Comparison of ENCODE assay signal across 8 cellular contexts in the genomic region with DNA sequence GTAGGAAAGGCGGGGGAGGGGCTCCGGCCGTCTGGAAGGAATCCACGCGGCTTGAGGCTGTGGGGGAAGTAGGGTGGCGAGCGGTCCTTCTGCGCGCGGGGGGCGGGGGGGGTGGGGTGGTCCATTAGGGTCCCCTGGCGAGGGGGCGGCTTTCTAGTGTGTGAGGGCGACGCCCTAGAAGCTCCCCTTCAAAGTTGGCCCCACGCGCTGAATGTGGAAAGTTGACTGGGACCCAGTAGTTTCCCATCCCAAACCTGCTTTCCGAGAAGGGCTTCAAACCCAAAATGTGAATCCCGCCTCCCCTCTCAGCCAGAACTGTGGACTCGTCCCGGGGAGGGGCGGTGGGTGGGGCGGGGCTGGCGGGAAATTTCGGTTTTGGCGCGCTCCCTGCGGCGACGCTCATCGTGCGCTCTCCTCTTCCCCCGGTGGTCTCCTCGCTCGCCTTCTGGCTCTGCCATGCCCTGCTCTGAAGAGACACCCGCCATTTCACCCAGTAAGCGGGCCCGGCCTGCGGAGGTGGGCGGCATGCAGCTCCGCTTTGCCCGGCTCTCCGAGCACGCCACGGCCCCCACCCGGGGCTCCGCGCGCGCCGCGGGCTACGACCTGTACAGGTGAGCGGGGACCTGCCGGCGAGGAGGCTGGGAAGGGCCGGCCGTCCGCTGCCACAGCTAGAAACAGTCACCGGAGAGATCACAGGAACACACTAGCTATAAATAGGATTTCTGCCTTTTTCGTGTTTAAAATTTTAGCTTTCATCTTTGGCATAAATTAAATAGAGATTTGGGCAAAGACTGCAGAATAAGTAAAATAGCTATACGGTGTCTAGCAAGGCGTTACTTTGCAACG. TPM values are rescaled to one million over a fixed set of nuclear protein-coding genes. Genes with fewer than 3 reads are reported as not detected.
A peak's percentile ranks its signal among the peaks of the same experiment; 100 is the strongest.
DNase-seq lines count a peak whose midpoint lies in the region; ATAC-seq and TF ChIP-seq lines count a peak whose summit lies in the region.

No MANE protein-coding gene starts in this region.

- ATAC-seq in GM19468 (IDR thresholded peaks at IDR 0.05; ENCODE audit: extremely low read depth, unreplicated experiment) = peak; percentile 21
- peak; percentile 69 for ATAC-seq in activated T-helper 17 cell treated with anti-CD3 and anti-CD28 coated beads, Interleukin-2, amount 50 U/mL, for 72 hours (replicated peaks)

- H3K4me1 Mint-ChIP-seq in Calu3 (ENCODE audit: low read depth, unreplicated experiment) (peaks cover 13% of the 10 kb centered on the region), neural crest cell (peaks cover 42% of the 10 kb centered on the region)
- H3K4me1 Mint-ChIP-seq in activated T-helper 17 cell treated with anti-CD3 and anti-CD28 coated beads, Interleukin-2, amount 50 U/mL, for 72 hours = peaks cover 21% of the 10 kb centered on the region

- peak overlapping the region; percentile 92 for H3K4me3 Mint-ChIP-seq in Calu3 (ENCODE audit: low read depth, unreplicated experiment)
- peak overlapping the region; percentile 97 for H3K4me3 Mint-ChIP-seq in activated T-helper 17 cell treated with anti-CD3 and anti-CD28 coated beads, Interleukin-2, amount 50 U/mL, for 72 hours
- peak overlapping the region; percentile 100 for H3K4me3 Mint-ChIP-seq in neural crest cell

- no peak for TF ChIP-seq CTCF in Calu3 (IDR thresholded peaks at IDR 0.05; ENCODE audit: unreplicated experiment)
- TF ChIP-seq CTCF in fibroblast of pulmonary artery (IDR thresholded peaks at IDR 0.05; ENCODE audit: low read length, missing control alignments) = no peak
- no peak for TF ChIP-seq CTCF in neural crest cell (conservative IDR thresholded peaks at IDR 0.05)

- H3K9me3 Mint-ChIP-seq in Calu3 (ENCODE audit: low read depth, unreplicated experiment) (no peaks in the 10 kb centered on the region), neural crest cell (no peaks in the 10 kb centered on the region)
- no peaks in the 10 kb centered on the region for H3K9me3 Mint-ChIP-seq in activated T-helper 17 cell treated with anti-CD3 and anti-CD28 coated beads, Interleukin-2, amount 50 U/mL, for 72 hours

- H3K36me3 Mint-ChIP-seq in Calu3 (ENCODE audit: insufficient read depth, unreplicated experiment) (peaks cover 31% of the 10 kb centered on the region), neural crest cell (ENCODE audit: low read depth) (peaks cover 5% of the 10 kb centered on the region)
- peaks cover 52% of the 10 kb centered on the region for H3K36me3 Mint-ChIP-seq in activated T-helper 17 cell treated with anti-CD3 and anti-CD28 coated beads, Interleukin-2, amount 50 U/mL, for 72 hours (ENCODE audit: low read depth)

- DNase-seq in Calu3 (peak; percentile 63), HPDE6-E6E7 (ENCODE audit: extremely low spot score) (peak; percentile 25), fibroblast of pulmonary artery (ENCODE audit: low read depth) (peak; percentile 65), neural crest cell (ENCODE audit: low read depth, low spot score) (peak; percentile 60), stromal cell of bone marrow (ENCODE audit: low read depth) (peak; percentile 40)

- peak overlapping the region; percentile 74 for H3K4me3 ChIP-seq in fibroblast of pulmonary artery (replicated peaks; ENCODE audit: low read depth, low read length)

- BruUV-seq in Calu3 (replicated peaks; lab: Mats Ljungman, UMichigan) = no TSS peak

- intact Hi-C loops in Calu3 (cut with micrococcal nuclease; ENCODE audit: unreplicated experiment) = no loop called here

- no peaks in the 10 kb centered on the region for H3K27me3 Mint-ChIP-seq in Calu3 (ENCODE audit: unreplicated experiment)
- no peaks in the 10 kb centered on the region for H3K27me3 Mint-ChIP-seq in activated T-helper 17 cell treated with anti-CD3 and anti-CD28 coated beads, Interleukin-2, amount 50 U/mL, for 72 hours
- H3K27me3 Mint-ChIP-seq in neural crest cell (ENCODE audit: low read depth) = no peaks in the 10 kb centered on the region

- H3K27ac Mint-ChIP-seq in Calu3 (ENCODE audit: unreplicated experiment) (peak overlapping the region; percentile 72), neural crest cell (ENCODE audit: unreplicated experiment) (peak overlapping the region; percentile 99)
- H3K27ac Mint-ChIP-seq in activated T-helper 17 cell treated with anti-CD3 and anti-CD28 coated beads, Interleukin-2, amount 50 U/mL, for 72 hours = peak overlapping the region; percentile 94

- CTCF ChIA-PET in Calu3 (lab: Charles Lee) = interaction anchor here (0.6 to 0.7 kb wide), 2 partner anchors 21 to 1292 kb away, joined by 4 read pairs; no protein-coding TSS in a partner anchor

TF ChIP-seq in PFSK-1, 5 proteins besides CTCF, POLR2A, EP300 and RAD21:
- TF ChIP-seq FOXP2 (optimal IDR thresholded peaks at IDR 0.05; ENCODE audit: borderline replicate concordance, extremely low read depth, extremely low read length, insufficient read depth) = peak; percentile 36
- peak; percentile 80; the same call in 1 of the 2 replicates for TF ChIP-seq SIN3A (IDR thresholded peaks at IDR 0.05; ENCODE audit: borderline replicate concordance, insufficient read depth, low read length)
- TF ChIP-seq TAF1 (IDR thresholded peaks at IDR 0.05; ENCODE audit: borderline replicate concordance, insufficient read depth, low read length) = no peak
- TF ChIP-seq POLR2AphosphoS5 (IDR thresholded peaks at IDR 0.05; ENCODE audit: low read depth, low read length) = no peak; the same call in 1 of the 2 replicates
- TF ChIP-seq, protein P1, sequence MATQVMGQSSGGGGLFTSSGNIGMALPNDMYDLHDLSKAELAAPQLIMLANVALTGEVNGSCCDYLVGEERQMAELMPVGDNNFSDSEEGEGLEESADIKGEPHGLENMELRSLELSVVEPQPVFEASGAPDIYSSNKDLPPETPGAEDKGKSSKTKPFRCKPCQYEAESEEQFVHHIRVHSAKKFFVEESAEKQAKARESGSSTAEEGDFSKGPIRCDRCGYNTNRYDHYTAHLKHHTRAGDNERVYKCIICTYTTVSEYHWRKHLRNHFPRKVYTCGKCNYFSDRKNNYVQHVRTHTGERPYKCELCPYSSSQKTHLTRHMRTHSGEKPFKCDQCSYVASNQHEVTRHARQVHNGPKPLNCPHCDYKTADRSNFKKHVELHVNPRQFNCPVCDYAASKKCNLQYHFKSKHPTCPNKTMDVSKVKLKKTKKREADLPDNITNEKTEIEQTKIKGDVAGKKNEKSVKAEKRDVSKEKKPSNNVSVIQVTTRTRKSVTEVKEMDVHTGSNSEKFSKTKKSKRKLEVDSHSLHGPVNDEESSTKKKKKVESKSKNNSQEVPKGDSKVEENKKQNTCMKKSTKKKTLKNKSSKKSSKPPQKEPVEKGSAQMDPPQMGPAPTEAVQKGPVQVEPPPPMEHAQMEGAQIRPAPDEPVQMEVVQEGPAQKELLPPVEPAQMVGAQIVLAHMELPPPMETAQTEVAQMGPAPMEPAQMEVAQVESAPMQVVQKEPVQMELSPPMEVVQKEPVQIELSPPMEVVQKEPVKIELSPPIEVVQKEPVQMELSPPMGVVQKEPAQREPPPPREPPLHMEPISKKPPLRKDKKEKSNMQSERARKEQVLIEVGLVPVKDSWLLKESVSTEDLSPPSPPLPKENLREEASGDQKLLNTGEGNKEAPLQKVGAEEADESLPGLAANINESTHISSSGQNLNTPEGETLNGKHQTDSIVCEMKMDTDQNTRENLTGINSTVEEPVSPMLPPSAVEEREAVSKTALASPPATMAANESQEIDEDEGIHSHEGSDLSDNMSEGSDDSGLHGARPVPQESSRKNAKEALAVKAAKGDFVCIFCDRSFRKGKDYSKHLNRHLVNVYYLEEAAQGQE (IDR thresholded peaks at IDR 0.05; ENCODE audit: insufficient read depth in 1 of 2, low read depth in 2 of 2, low read length in 2 of 2) = no peak
TF ChIP-seq in PFSK-1: peak in this region for 2.

RNA-seq across cellular contexts. Expression of gene DUT, which starts 0.8 kb away (rescaled TPM):
- total RNA-seq in Calu3 (2022) (94.6 and 116 TPM in 2 replicates), neural crest cell (132 and 137 TPM in 2 replicates)
- polyA plus RNA-seq in PFSK-1 (2012; ENCODE audit: insufficient read length, low read depth) = 95.1 TPM
- 100 to 1,000 TPM; 248 to 397 TPM for total RNA-seq in activated T-helper 17 cell treated with anti-CD3 and anti-CD28 coated beads, Interleukin-2, amount 50 U/mL, for 72 hours

Comparison
In these comparisons a context has a peak if more than half of its experiments do, and no peak if none do; other contexts are left out.
1. Peak in every context shown above with its lines: DNase-seq, ATAC-seq and H3K4me3 ChIP-seq.